ENCODE assay signal across 20 cellular contexts in genomic region chrX:74195120-74195519, GRCh38.
DNase-seq lines count a peak whose midpoint lies in the region; ATAC-seq and TF ChIP-seq lines count a peak whose summit lies in the region.
"Had no signal": no experiment of that assay in that cellular context is flagged by ENCODE, and none has a peak within 500 bp of the region (broad histone marks: within the 10 kb centered on the region; RNA-seq: fewer than 3 reads in every experiment).

No MANE protein-coding gene starts in this region.

- POLR2A ChIA-PET in HEK293 (lab: Yijun Ruan, JAX): no interaction called here

- no peak overlapping the region for H2AK5ac ChIP-seq in trophoblast cell (ENCODE audit: low read length)

- no peaks in the 10 kb centered on the region for H3K9me3 Mint-ChIP-seq in type B pancreatic cell

- H3K18ac ChIP-seq in trophoblast cell (ENCODE audit: low read length): peak overlapping the region; percentile 18

- H4K8ac ChIP-seq in trophoblast cell (ENCODE audit: low read depth, low read length): no peak overlapping the region

- CTCF ChIA-PET in HEK293 (lab: Yijun Ruan, JAX): no interaction called here

- no peaks in the 10 kb centered on the region for H3K27me3 Mint-ChIP-seq in type B pancreatic cell
- H3K27me3 Mint-ChIP-seq: B cell; CD4-positive, CD25-positive, alpha-beta regulatory T cell had no signal

- no peaks in the 10 kb centered on the region for H3K4me1 ChIP-seq in HEK293 (ENCODE audit: control insufficient read depth, insufficient read depth, low read length)
- no peaks in the 10 kb centered on the region for H3K4me1 ChIP-seq in trophoblast cell (ENCODE audit: control insufficient read depth in 1 of 2, insufficient read depth in 2 of 2, low read length in 2 of 2)
- H3K4me1 ChIP-seq: BLaER1, Caco-2 had no signal

- no peak overlapping the region for H3K27ac ChIP-seq in HEK293 (ENCODE audit: extremely low read depth, low read depth, low read length)
- no peak overlapping the region for H3K27ac ChIP-seq in trophoblast cell (ENCODE audit: low read depth, low read length)
- H3K27ac ChIP-seq: 22Rv1, BLaER1, C4-2B had no signal

- intact Hi-C loops in Right ventricle myocardium superior (cut with DNase I): no loop called here
- intact Hi-C loops in left ventricle myocardium superior (cut with micrococcal nuclease): no loop called here

- H2BK12ac ChIP-seq in trophoblast cell (ENCODE audit: low read length): no peak overlapping the region

- H2AFZ ChIP-seq in trophoblast cell (ENCODE audit: insufficient read depth, low read length, poor library complexity): no peak overlapping the region

- WGBS in trophoblast cell (ENCODE audit: extremely low coverage, insufficient coverage, insufficient read length): no CpG with 5 or more reads among the region's 2 CpGs

- H3K23ac ChIP-seq in trophoblast cell (ENCODE audit: low read length): no peak overlapping the region

- no peak overlapping the region for H2BK120ac ChIP-seq in trophoblast cell (ENCODE audit: insufficient read depth, low read length, poor library complexity)

- no peak overlapping the region for H3K4me3 ChIP-seq in HEK293 (ENCODE audit: low read depth, low read length)
- H3K4me3 ChIP-seq in trophoblast cell (ENCODE audit: low read depth, low read length): no peak overlapping the region
- H3K4me3 ChIP-seq: BLaER1 had no signal

- H3K36me3 Mint-ChIP-seq in type B pancreatic cell: no peaks in the 10 kb centered on the region
- H3K36me3 Mint-ChIP-seq: CD4-positive, CD25-positive, alpha-beta regulatory T cell had no signal

- H3K14ac ChIP-seq in trophoblast cell (ENCODE audit: low read length): no peak overlapping the region

- no peak overlapping the region for H3K4ac ChIP-seq in trophoblast cell (ENCODE audit: low read depth, low read length)

- no peaks in the 10 kb centered on the region for H3K79me1 ChIP-seq in trophoblast cell (ENCODE audit: low read length)

- no peaks in the 10 kb centered on the region for H3K36me3 ChIP-seq in HEK293 (ENCODE audit: control insufficient read depth in 2 of 2, insufficient read depth in 1 of 2, low read length in 2 of 2)
- H3K36me3 ChIP-seq in trophoblast cell (ENCODE audit: control insufficient read depth in 1 of 2, insufficient read depth in 2 of 2, low read length in 2 of 2): peaks cover 7 to 8% of the 10 kb centered on the region in 2 experiments
- H3K36me3 ChIP-seq: BLaER1 had no signal

- no peak overlapping the region for H3K27ac Mint-ChIP-seq in type B pancreatic cell
- H3K27ac Mint-ChIP-seq: B cell; CD4-positive, CD25-positive, alpha-beta regulatory T cell; CD8-positive, alpha-beta T cell had no signal

- no peaks in the 10 kb centered on the region for H3K4me1 Mint-ChIP-seq in type B pancreatic cell (ENCODE audit: unreplicated experiment)
- H3K4me1 Mint-ChIP-seq: B cell; CD4-positive, CD25-positive, alpha-beta regulatory T cell had no signal

- H3K27me3 ChIP-seq in trophoblast cell (ENCODE audit: insufficient read depth, low read length): no peaks in the 10 kb centered on the region

- no peak for TF ChIP-seq CTCF in HEK293 (tag by site-specific recombination; IDR thresholded peaks at IDR 0.05)
- no peak for TF ChIP-seq CTCF in type B pancreatic cell (conservative IDR thresholded peaks at IDR 0.05)

- no peak overlapping the region for H3K4me2 ChIP-seq in trophoblast cell (ENCODE audit: low read length)
- H3K4me2 ChIP-seq: BLaER1 had no signal

- H4K91ac ChIP-seq in trophoblast cell (ENCODE audit: low read depth, low read length): no peak overlapping the region

- no peak overlapping the region for H3K9ac ChIP-seq in trophoblast cell (ENCODE audit: low read length)
- H3K9ac ChIP-seq: BLaER1 had no signal

- no peak overlapping the region for H2BK5ac ChIP-seq in trophoblast cell (ENCODE audit: low read depth, low read length, poor library complexity)

- H3K4me3 Mint-ChIP-seq in type B pancreatic cell: no peak overlapping the region
- H3K4me3 Mint-ChIP-seq: B cell; CD4-positive, CD25-positive, alpha-beta regulatory T cell; CD8-positive, alpha-beta T cell had no signal

- no peak for DNase-seq in Right ventricle myocardium superior
- no peak for DNase-seq in left ventricle myocardium superior
- DNase-seq in trophoblast cell: no peak
- no peak for DNase-seq in NCI-H510A treated with DMSO at 0.1 percent for 48 hours (lab: John Stamatoyannopoulos, UW)
- DNase-seq in activated naive CD4-positive, alpha-beta T cell treated with anti-CD3 and anti-CD28 coated beads, Interleukin-2, amount 50 U/mL, for 16 hours: no peak
- DNase-seq in type B pancreatic cell (ENCODE audit: extremely low spot score, unreplicated experiment): no peak
- DNase-seq: Caco-2; CD4-positive, CD25-positive, alpha-beta regulatory T cell; CD8-positive, alpha-beta T cell; DMS153; DND-41; GOT3; H7; HCEC 1CT had no signal

- H3K9me3 ChIP-seq in HEK293 (ENCODE audit: control insufficient read depth, insufficient read depth, low read depth, low read length) (no peaks in the 10 kb centered on the region; the same call in 1 of the 2 replicates), trophoblast cell (ENCODE audit: insufficient read depth, low read depth, low read length) (peaks cover 4% of the 10 kb centered on the region)
- H3K9me3 ChIP-seq: Caco-2 had no signal

- ATAC-seq in Right ventricle myocardium superior (ENCODE audit: poor library complexity) (peak; percentile 15), left ventricle myocardium superior (no peak), esophagus mucosa (peak; percentile 25)
- ATAC-seq: CD8-positive, alpha-beta T cell had no signal

- no peak overlapping the region for H4K12ac ChIP-seq in trophoblast cell (ENCODE audit: low read depth, low read length)

- no peaks in the 10 kb centered on the region for H3K79me2 ChIP-seq in trophoblast cell (ENCODE audit: control insufficient read depth, insufficient read depth, low read length, poor library complexity)

TF ChIP-seq in HEK293, 187 proteins besides CTCF, POLR2A, EP300 and RAD21:
- TF ChIP-seq ZNF600 (tag by site-specific recombination; IDR thresholded peaks at IDR 0.05) (no peak), SCRT2 (tag by site-specific recombination; IDR thresholded peaks at IDR 0.05) (no peak), ZSCAN23 (tag by site-specific recombination; IDR thresholded peaks at IDR 0.05) (no peak)
- TF ChIP-seq, protein P1, sequence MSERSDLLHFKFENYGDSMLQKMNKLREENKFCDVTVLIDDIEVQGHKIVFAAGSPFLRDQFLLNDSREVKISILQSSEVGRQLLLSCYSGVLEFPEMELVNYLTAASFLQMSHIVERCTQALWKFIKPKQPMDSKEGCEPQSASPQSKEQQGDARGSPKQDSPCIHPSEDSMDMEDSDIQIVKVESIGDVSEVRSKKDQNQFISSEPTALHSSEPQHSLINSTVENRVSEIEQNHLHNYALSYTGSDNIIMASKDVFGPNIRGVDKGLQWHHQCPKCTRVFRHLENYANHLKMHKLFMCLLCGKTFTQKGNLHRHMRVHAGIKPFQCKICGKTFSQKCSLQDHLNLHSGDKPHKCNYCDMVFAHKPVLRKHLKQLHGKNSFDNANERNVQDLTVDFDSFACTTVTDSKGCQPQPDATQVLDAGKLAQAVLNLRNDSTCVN (tag by site-specific recombination; optimal IDR thresholded peaks at IDR 0.05): peak; percentile 15
